1 cellular context compared by ENCODE assay signal in the genomic region with DNA sequence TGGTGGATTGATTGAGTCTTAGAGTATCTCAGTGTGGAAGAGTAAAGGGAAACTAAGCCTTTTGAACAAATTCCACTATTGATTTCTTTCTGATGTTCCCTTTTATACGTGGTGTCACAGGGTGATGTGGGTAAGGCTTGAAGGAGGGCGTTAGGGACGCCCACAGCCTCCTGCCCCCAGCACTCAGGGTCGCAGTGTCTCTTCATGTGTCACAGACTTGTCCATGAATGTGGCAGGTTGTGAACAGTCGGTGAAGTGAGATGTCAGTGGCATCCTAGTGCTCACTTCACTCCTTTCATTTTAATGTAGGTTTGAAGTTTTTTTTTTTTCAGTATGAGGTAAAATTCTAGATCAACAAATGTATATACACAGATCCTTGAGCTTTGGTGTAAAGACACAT.
TF ChIP-seq lines count a peak whose summit lies in the region.

No MANE protein-coding gene starts in this region.

TF ChIP-seq in H1, 55 proteins besides CTCF, POLR2A, EP300 and RAD21:
- no peak for TF ChIP-seq CHD2 (IDR thresholded peaks at IDR 0.05; ENCODE audit: low read length)
- no peak for TF ChIP-seq SUZ12 (IDR thresholded peaks at IDR 0.05; ENCODE audit: low read length)
- no peak for TF ChIP-seq KDM4A (IDR thresholded peaks at IDR 0.05; ENCODE audit: low read depth, low read length, severe bottlenecking)
- TF ChIP-seq CEBPB (IDR thresholded peaks at IDR 0.05; ENCODE audit: low read depth, low read length): no peak
- no peak for TF ChIP-seq SAP30 (IDR thresholded peaks at IDR 0.05; ENCODE audit: insufficient read depth, insufficient replicate concordance, low read length)
- TF ChIP-seq YY1 (IDR thresholded peaks at IDR 0.05; ENCODE audit: low read depth, low read length): no peak
- no peak for TF ChIP-seq EZH2 (IDR thresholded peaks at IDR 0.05; ENCODE audit: low read depth, low read length, severe bottlenecking)
- no peak for TF ChIP-seq EGR1 (IDR thresholded peaks at IDR 0.05; ENCODE audit: borderline replicate concordance, low read depth, low read length)
- no peak for TF ChIP-seq SIX5 (IDR thresholded peaks at IDR 0.05; ENCODE audit: low read depth, low read length)
- TF ChIP-seq CBX8 (IDR thresholded peaks at IDR 0.05; ENCODE audit: borderline replicate concordance, low read depth, low read length): no peak
- TF ChIP-seq TAF7 (optimal IDR thresholded peaks at IDR 0.05; ENCODE audit: borderline replicate concordance, low read depth, low read length): no peak
